In genomic region chr12:7748774-7749296, GRCh38 we compare ENCODE assay signal across 25 cellular contexts. TPM values are rescaled to one million over a fixed set of nuclear protein-coding genes. Genes with fewer than 3 reads are reported as not detected.
"Had no signal": no experiment of that assay in that cellular context is flagged by ENCODE, and none has a peak within 500 bp of the region (broad histone marks: within the 10 kb centered on the region; RNA-seq: fewer than 3 reads in every experiment).

No MANE protein-coding gene starts in this region.

- FAIRE-seq: astrocyte, TTC549 had no signal

- H3K36me3 Mint-ChIP-seq: naive thymus-derived CD4-positive, alpha-beta T cell had no signal

- H3K27ac ChIP-seq: dorsolateral prefrontal cortex, gastrocnemius medialis, heart left ventricle, prostate gland, tibial nerve, vagina had no signal

- H3K4me3 Mint-ChIP-seq: activated T-helper 17 cell treated with anti-CD3 and anti-CD28 coated beads, Interleukin-2, amount 50 U/mL, for 72 hours; endodermal cell; immature natural killer cell; naive thymus-derived CD4-positive, alpha-beta T cell; T-helper 17 cell had no signal

- H3K9me3 ChIP-seq: gastrocnemius medialis, prostate gland, vagina had no signal

- H3K27ac Mint-ChIP-seq: activated T-helper 17 cell treated with anti-CD3 and anti-CD28 coated beads, Interleukin-2, amount 50 U/mL, for 72 hours; endodermal cell; immature natural killer cell; T-helper 17 cell had no signal

- H3K36me3 ChIP-seq: gastrocnemius medialis, heart left ventricle, prostate gland, tibial nerve, vagina had no signal

- H3K4me1 ChIP-seq: gastrocnemius medialis, heart left ventricle, prostate gland, tibial nerve, vagina had no signal

- H3K4me1 Mint-ChIP-seq: activated T-helper 17 cell treated with anti-CD3 and anti-CD28 coated beads, Interleukin-2, amount 50 U/mL, for 72 hours; endodermal cell had no signal

- H3K27me3 ChIP-seq: dorsolateral prefrontal cortex, gastrocnemius medialis, heart left ventricle, tibial nerve, vagina had no signal

- DNase-seq: activated CD4-positive, CD25-positive, alpha-beta regulatory T cell treated with anti-CD3 and anti-CD28 coated beads, Interleukin-2, amount 50 U/mL, for 72 hours; activated naive CD4-positive, alpha-beta T cell treated with anti-CD3 and anti-CD28 coated beads, Interleukin-2, amount 50 U/mL, for 16 hours; dorsolateral prefrontal cortex; endodermal cell; gastrocnemius medialis; heart left ventricle; immature natural killer cell; naive thymus-derived CD4-positive, alpha-beta T cell; right cardiac atrium; stimulated activated CD4-positive, alpha-beta T cell treated with anti-CD3 and anti-CD28 coated beads, Interleukin-15, amount 100 ng/mL, for 24 hours; stimulated activated CD4-positive, alpha-beta T cell treated with anti-CD3 and anti-CD28 coated beads, Interleukin-4, amount 100 ng/mL, for 1 hour; stimulated activated naive CD4-positive, alpha-beta T cell treated with Interleukin-2 at 50 U/mL for 16 hours; substantia nigra; T-helper 17 cell had no signal

- H3K9me3 Mint-ChIP-seq: activated T-helper 17 cell treated with anti-CD3 and anti-CD28 coated beads, Interleukin-2, amount 50 U/mL, for 72 hours had no signal

- H3K4me3 ChIP-seq: dorsolateral prefrontal cortex, gastrocnemius medialis, heart left ventricle, prostate gland, skin epidermis, tibial nerve, vagina had no signal

- H3K27me3 Mint-ChIP-seq: naive thymus-derived CD4-positive, alpha-beta T cell; T-helper 17 cell had no signal

- ATAC-seq: activated T-helper 17 cell treated with anti-CD3 and anti-CD28 coated beads, Interleukin-2, amount 50 U/mL, for 72 hours; gastrocnemius medialis; heart left ventricle; naive thymus-derived CD4-positive, alpha-beta T cell; right cardiac atrium; T-helper 17 cell had no signal

RNA-seq across cellular contexts. Expression of gene CLEC4C, which starts 1.7 kb away (rescaled TPM):
- total RNA-seq: activated T-helper 17 cell treated with anti-CD3 and anti-CD28 coated beads, Interleukin-2, amount 50 U/mL, for 72 hours; astrocyte; dorsolateral prefrontal cortex; endodermal cell; epithelial cell of proximal tubule; gastrocnemius medialis; heart left ventricle; lung microvascular endothelial cell; right cardiac atrium; T-helper 17 cell; tibial nerve; vagina had no signal
- polyA plus RNA-seq: adipose tissue; heart left ventricle; naive thymus-derived CD4-positive, alpha-beta T cell; right cardiac atrium had no signal

RNA-seq across cellular contexts. Expression of gene NANOGNB, which starts 16.2 kb away (rescaled TPM):
- total RNA-seq: activated T-helper 17 cell treated with anti-CD3 and anti-CD28 coated beads, Interleukin-2, amount 50 U/mL, for 72 hours; astrocyte; dorsolateral prefrontal cortex; endodermal cell; epithelial cell of proximal tubule; gastrocnemius medialis; heart left ventricle; lung microvascular endothelial cell; mononuclear cell; naive thymus-derived CD4-positive, alpha-beta T cell; prostate gland; right cardiac atrium; T-helper 17 cell; tibial nerve; vagina had no signal
- polyA plus RNA-seq: adipose tissue; heart left ventricle; immature natural killer cell; naive thymus-derived CD4-positive, alpha-beta T cell; right cardiac atrium had no signal

RNA-seq across cellular contexts. Expression of gene DPPA3, which starts 37.6 kb away (rescaled TPM):
- total RNA-seq: activated T-helper 17 cell treated with anti-CD3 and anti-CD28 coated beads, Interleukin-2, amount 50 U/mL, for 72 hours; astrocyte; epithelial cell of proximal tubule; gastrocnemius medialis; heart left ventricle; lung microvascular endothelial cell; mononuclear cell; naive thymus-derived CD4-positive, alpha-beta T cell; right cardiac atrium; T-helper 17 cell; tibial nerve; vagina had no signal
- polyA plus RNA-seq: adipose tissue; heart left ventricle; immature natural killer cell; naive thymus-derived CD4-positive, alpha-beta T cell; right cardiac atrium had no signal

RNA-seq across cellular contexts. Expression of gene NANOG, which starts 40.4 kb away (rescaled TPM):
- total RNA-seq: activated T-helper 17 cell treated with anti-CD3 and anti-CD28 coated beads, Interleukin-2, amount 50 U/mL, for 72 hours; epithelial cell of proximal tubule; lung microvascular endothelial cell; mononuclear cell; right cardiac atrium; T-helper 17 cell had no signal
- polyA plus RNA-seq: adipose tissue; heart left ventricle; immature natural killer cell; naive thymus-derived CD4-positive, alpha-beta T cell; right cardiac atrium had no signal

RNA-seq across cellular contexts. Expression of gene GDF3, which starts 53.3 kb away (rescaled TPM):
- total RNA-seq: activated T-helper 17 cell treated with anti-CD3 and anti-CD28 coated beads, Interleukin-2, amount 50 U/mL, for 72 hours; astrocyte; dorsolateral prefrontal cortex; epithelial cell of proximal tubule; gastrocnemius medialis; heart left ventricle; mononuclear cell; naive thymus-derived CD4-positive, alpha-beta T cell; prostate gland; T-helper 17 cell; tibial nerve; vagina had no signal
- polyA plus RNA-seq: immature natural killer cell; naive thymus-derived CD4-positive, alpha-beta T cell had no signal
